In the genomic region with DNA sequence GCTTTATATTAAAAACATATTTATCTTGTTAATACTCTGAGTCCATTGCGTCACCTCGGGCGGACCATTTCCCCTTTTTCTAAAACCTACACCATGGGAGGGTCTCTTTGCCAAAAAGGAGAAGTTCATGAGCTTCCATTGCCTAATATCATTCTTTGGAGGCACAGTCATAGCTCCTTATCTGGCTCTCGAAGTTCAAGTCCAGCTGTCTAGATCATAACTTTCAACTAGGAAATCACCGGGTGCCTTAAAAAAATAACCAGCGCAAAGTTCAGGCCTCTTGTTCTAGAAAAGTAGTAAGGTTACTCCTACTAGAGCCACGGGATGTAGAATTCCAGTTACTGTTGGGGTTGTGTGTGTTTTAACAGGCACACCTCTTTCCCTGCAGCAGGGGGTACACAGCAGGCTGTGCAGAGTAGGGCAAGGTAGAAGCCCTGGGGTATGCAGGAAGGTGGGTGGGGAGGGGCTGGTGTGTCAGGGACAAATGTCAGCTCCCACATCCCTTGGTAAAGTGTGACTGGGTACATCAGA, we compare ENCODE assay signal across 10 cellular contexts. TPM values are rescaled to one million over a fixed set of nuclear protein-coding genes. Genes with fewer than 3 reads are reported as not detected.
DNase-seq lines count a peak whose midpoint lies in the region; ATAC-seq and TF ChIP-seq lines count a peak whose summit lies in the region.
"Had no signal": no experiment of that assay in that cellular context is flagged by ENCODE, and none has a peak within 500 bp of the region (broad histone marks: within the 10 kb centered on the region; RNA-seq: fewer than 3 reads in every experiment).

No MANE protein-coding gene starts in this region.

- peak overlapping the region; percentile 93 to 96 for H3K27ac ChIP-seq in coronary artery

- H3K4me3 ChIP-seq in coronary artery = peak overlapping the region; percentile 54

- H3K27me3 Mint-ChIP-seq in type B pancreatic cell = no peaks in the 10 kb centered on the region
- H3K27me3 Mint-ChIP-seq: activated CD4-positive, alpha-beta memory T cell treated with anti-CD3 and anti-CD28 coated beads for 36 hours had no signal

- no peaks in the 10 kb centered on the region for H3K36me3 Mint-ChIP-seq in type B pancreatic cell
- H3K36me3 Mint-ChIP-seq: activated CD4-positive, alpha-beta memory T cell treated with anti-CD3 and anti-CD28 coated beads for 36 hours had no signal

- no peak for ATAC-seq in GM18498 (IDR thresholded peaks at IDR 0.05; ENCODE audit: unreplicated experiment)
- ATAC-seq in HG03135 (IDR thresholded peaks at IDR 0.05; ENCODE audit: unreplicated experiment) = no peak
- ATAC-seq in GM21447 (IDR thresholded peaks at IDR 0.05; ENCODE audit: unreplicated experiment) = no peak

- no peaks in the 10 kb centered on the region for H3K9me3 Mint-ChIP-seq in type B pancreatic cell
- H3K9me3 Mint-ChIP-seq: activated CD4-positive, alpha-beta memory T cell treated with anti-CD3 and anti-CD28 coated beads for 36 hours had no signal

- TF ChIP-seq CTCF in coronary artery (IDR thresholded peaks at IDR 0.05) = no peak
- no peak for TF ChIP-seq CTCF in type B pancreatic cell (conservative IDR thresholded peaks at IDR 0.05)

- peak overlapping the region; percentile 36 for H3K27ac Mint-ChIP-seq in type B pancreatic cell
- H3K27ac Mint-ChIP-seq: activated CD4-positive, alpha-beta memory T cell treated with anti-CD3 and anti-CD28 coated beads for 36 hours had no signal

- no peak overlapping the region for H3K4me3 Mint-ChIP-seq in type B pancreatic cell
- H3K4me3 Mint-ChIP-seq: activated CD4-positive, alpha-beta memory T cell treated with anti-CD3 and anti-CD28 coated beads for 36 hours had no signal

- peaks cover 38% of the 10 kb centered on the region for H3K4me1 Mint-ChIP-seq in type B pancreatic cell (ENCODE audit: unreplicated experiment)

- DNase-seq in NCI-H226 = peak; percentile 92
- no peak for DNase-seq in coronary artery (ENCODE audit: low spot score)
- peak; percentile 53 for DNase-seq in mesenteric fat pad (ENCODE audit: low spot score)
- no peak for DNase-seq in type B pancreatic cell (ENCODE audit: extremely low spot score, unreplicated experiment)
- no peak for DNase-seq in stimulated activated CD4-positive, alpha-beta T cell treated with anti-CD3 and anti-CD28 coated beads, Interleukin-2, amount 100 ng/mL, for 24 hours
- DNase-seq: activated CD4-positive, alpha-beta memory T cell treated with anti-CD3 and anti-CD28 coated beads for 36 hours; NCI-H2171 had no signal

RNA-seq across cellular contexts. Expression of gene LRRFIP1, which starts 50.6 kb away (rescaled TPM):
- total RNA-seq in mesenteric fat pad (144 TPM), type B pancreatic cell (ENCODE audit: low replicate concordance) (53.8 and 73.2 TPM in 2 replicates)

Comparison
In these comparisons a context has a peak if more than half of its experiments do, and no peak if none do; other contexts are left out.
1. DNase-seq: peak in NCI-H226 (single experiment) and mesenteric fat pad (single experiment); none in coronary artery (single experiment), type B pancreatic cell (single experiment) and stimulated activated CD4-positive, alpha-beta T cell treated with anti-CD3 and anti-CD28 coated beads, Interleukin-2, amount 100 ng/mL, for 24 hours (0 of 2).